In the genomic region with DNA sequence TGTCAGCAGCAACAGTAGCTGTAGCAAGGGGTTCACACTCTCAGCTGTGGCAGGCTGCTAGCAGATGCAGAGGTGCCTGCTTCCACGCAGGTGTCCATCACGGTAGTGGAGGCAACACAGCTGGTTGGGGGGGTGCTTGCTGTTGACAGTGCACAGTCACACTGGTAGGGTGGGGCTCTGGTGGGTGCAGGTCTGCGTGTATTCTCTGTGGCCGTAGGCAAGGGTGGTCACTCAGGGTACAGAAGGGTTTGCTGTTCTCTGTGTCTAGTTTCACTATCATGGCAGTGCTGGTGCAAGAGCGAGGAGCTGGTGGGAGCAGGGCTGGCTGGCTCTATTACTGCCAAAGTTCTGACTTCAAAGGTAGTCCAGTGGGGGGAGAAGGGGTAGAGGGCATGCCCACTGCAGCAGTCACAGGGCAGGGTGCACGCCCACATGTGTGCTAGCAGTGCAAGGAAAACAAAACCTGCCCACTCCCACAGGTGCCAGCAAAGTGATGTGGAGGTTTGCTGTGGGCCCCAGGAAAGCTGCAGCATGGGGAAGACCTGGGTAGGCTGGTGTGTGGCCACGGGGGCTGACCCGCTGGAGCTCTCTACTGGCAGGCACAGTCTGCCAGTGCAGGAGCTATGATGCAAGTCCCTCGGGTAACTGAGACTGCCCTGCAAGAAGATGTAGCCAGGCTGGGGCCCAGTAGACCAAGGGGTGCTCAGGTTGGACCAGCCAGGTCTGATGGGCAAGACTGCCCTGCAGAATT, we compare ENCODE assay signal across 20 cellular contexts.
"Had no signal": no experiment of that assay in that cellular context is flagged by ENCODE, and none has a peak within 500 bp of the region (broad histone marks: within the 10 kb centered on the region; RNA-seq: fewer than 3 reads in every experiment).

No MANE protein-coding gene starts in this region.

- H2AFZ ChIP-seq: hepatocyte had no signal

- H3K27ac ChIP-seq: breast epithelium, esophagus muscularis mucosa, hepatocyte, tibial artery, uterus had no signal

- H3K36me3 Mint-ChIP-seq: mesothelial cell of epicardium, WTC11 had no signal

- H3K9me3 Mint-ChIP-seq: activated CD4-positive, alpha-beta memory T cell treated with anti-CD3 and anti-CD28 coated beads, Interleukin-2, amount 10 ng/mL, durations not matched to agents 7 days and 5 days; activated T-helper 2 cell treated with anti-CD3 and anti-CD28 coated beads, Interferon-gamma antibody, Interleukin-2, Interleukin-4, amounts not matched to agents 10 μg/mL and 5 μg/mL and 100 μg/mL, durations not matched to agents 14 hours and 24 hours and 36 hours had no signal

- H3K27me3 Mint-ChIP-seq: progenitor cell of endocrine pancreas had no signal

- H3K36me3 ChIP-seq: breast epithelium, esophagus muscularis mucosa, tibial artery, uterus had no signal

- H3K4me1 ChIP-seq: breast epithelium, uterus had no signal

- H3K4me3 ChIP-seq: breast epithelium, esophagus muscularis mucosa, hepatocyte, lung, tibial artery, uterus had no signal

- ATAC-seq: left colon, WTC11 had no signal

- H3K4me3 Mint-ChIP-seq: activated CD4-positive, alpha-beta memory T cell treated with anti-CD3 and anti-CD28 coated beads, Interleukin-2, amount 10 ng/mL, durations not matched to agents 7 days and 5 days; activated T-cell treated with anti-CD3 and anti-CD28 coated beads, Interleukin-2, amount 50 U/mL, for 24 hours; mesothelial cell of epicardium; nephron; WTC11 had no signal

- H3K4me2 ChIP-seq: hepatocyte had no signal

- H3K9me3 ChIP-seq: breast epithelium, esophagus muscularis mucosa, tibial artery, uterus had no signal

- H3K27me3 ChIP-seq: breast epithelium, esophagus muscularis mucosa, hepatocyte, tibial artery, uterus had no signal

- H3K79me2 ChIP-seq: hepatocyte had no signal

- DNase-seq: activated CD4-positive, alpha-beta memory T cell treated with anti-CD3 and anti-CD28 coated beads, Interleukin-2, amount 10 ng/mL, durations not matched to agents 7 days and 5 days; activated CD4-positive, alpha-beta T cell treated with anti-CD3 and anti-CD28 coated beads for 4 hours; activated naive CD4-positive, alpha-beta T cell treated with Interleukin-2 at 50 U/mL for 16 hours; activated T-cell treated with anti-CD3 and anti-CD28 coated beads, Interleukin-2, amount 50 U/mL, for 24 hours; cerebellar nuclear complex; effector CD8-positive, alpha-beta T cell; left colon; stimulated activated CD4-positive, alpha-beta T cell treated with anti-CD3 and anti-CD28 coated beads, Interleukin-2, amount 100 ng/mL, for 24 hours; stimulated activated naive CD4-positive, alpha-beta T cell treated with Interleukin-2 at 50 U/mL for 16 hours; tibial artery; uterus had no signal

- H3K27ac Mint-ChIP-seq: activated CD4-positive, alpha-beta memory T cell treated with anti-CD3 and anti-CD28 coated beads, Interleukin-2, amount 10 ng/mL, durations not matched to agents 7 days and 5 days; activated T-cell treated with anti-CD3 and anti-CD28 coated beads, Interleukin-2, amount 50 U/mL, for 24 hours; activated T-helper 2 cell treated with anti-CD3 and anti-CD28 coated beads, Interferon-gamma antibody, Interleukin-2, Interleukin-4, amounts not matched to agents 10 μg/mL and 5 μg/mL and 100 μg/mL, durations not matched to agents 14 hours and 24 hours and 36 hours; mesothelial cell of epicardium; nephron; progenitor cell of endocrine pancreas; WTC11 had no signal

- H3K4me1 Mint-ChIP-seq: activated CD4-positive, alpha-beta memory T cell treated with anti-CD3 and anti-CD28 coated beads, Interleukin-2, amount 10 ng/mL, durations not matched to agents 7 days and 5 days; mesothelial cell of epicardium; WTC11 had no signal
